In the genomic region with DNA sequence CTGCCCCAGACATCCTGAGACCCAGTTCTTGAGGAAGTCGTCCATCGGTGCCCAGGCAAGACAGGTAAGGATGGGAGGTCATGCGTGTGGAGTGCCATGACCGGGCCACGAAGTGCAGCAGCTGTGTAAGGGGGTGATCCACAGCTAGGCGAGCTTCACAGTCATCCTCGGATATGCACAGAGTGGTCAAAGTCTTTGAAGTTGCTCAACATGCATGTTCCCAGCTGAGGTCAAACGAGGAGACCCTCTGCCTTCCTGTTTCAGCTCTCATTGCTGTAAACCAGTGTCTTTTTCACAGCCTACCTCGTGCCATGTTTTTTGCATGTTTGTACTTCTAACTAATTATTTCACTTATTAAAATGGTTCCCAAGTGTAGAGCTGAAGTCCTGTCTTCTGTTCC, we compare ENCODE assay signal across 25 cellular contexts.
DNase-seq lines count a peak whose midpoint lies in the region; ATAC-seq and TF ChIP-seq lines count a peak whose summit lies in the region.
"Had no signal": no experiment of that assay in that cellular context is flagged by ENCODE, and none has a peak within 500 bp of the region (broad histone marks: within the 10 kb centered on the region; RNA-seq: fewer than 3 reads in every experiment).

No MANE protein-coding gene starts in this region.

- H3K36me3 ChIP-seq in BLaER1 treated with 17β-estradiol and CSF1 and Interleukin-3, amounts not matched to agents 10 nM and 100 nM = no peaks in the 10 kb centered on the region
- H3K36me3 ChIP-seq in CD8-positive, alpha-beta memory T cell (ENCODE audit: insufficient read depth, low read length) = no peaks in the 10 kb centered on the region
- H3K36me3 ChIP-seq in PC-9 (ENCODE audit: low read depth) = no peaks in the 10 kb centered on the region
- H3K36me3 ChIP-seq: SJSA1 had no signal

- peak overlapping the region in 2 of 11 experiments; percentile 83 to 84; a peak in 2 of 22 replicates for H3K9ac ChIP-seq in BLaER1 treated with 17β-estradiol and CSF1 and Interleukin-3, amounts not matched to agents 10 nM and 100 nM

- no peak for TF ChIP-seq CTCF in PC-9 (conservative IDR thresholded peaks at IDR 0.05)

- no peaks in the 10 kb centered on the region for H4K20me1 ChIP-seq in BLaER1 treated with 17β-estradiol and CSF1 and Interleukin-3, amounts not matched to agents 10 nM and 100 nM
- H4K20me1 ChIP-seq in PC-9 (ENCODE audit: insufficient read depth) = no peaks in the 10 kb centered on the region

- no peaks in the 10 kb centered on the region for H3K9me2 ChIP-seq in PC-9 (ENCODE audit: insufficient read depth)

- peaks cover 0 to 43% (median 14%) of the 10 kb centered on the region in 11 experiments; a peak in 12 of 22 replicates for H3K9me3 ChIP-seq in BLaER1 treated with 17β-estradiol and CSF1 and Interleukin-3, amounts not matched to agents 10 nM and 100 nM (replicated peaks in 1 of 11)
- no peaks in the 10 kb centered on the region for H3K9me3 ChIP-seq in CD8-positive, alpha-beta memory T cell (ENCODE audit: low read length)
- H3K9me3 ChIP-seq in PC-9 (ENCODE audit: insufficient read depth, low read depth) = no peaks in the 10 kb centered on the region
- H3K9me3 ChIP-seq: A549, SJSA1 had no signal

- peak overlapping the region in 5 of 8 donors; percentile 27 to 87 (median 63) for H3K27ac Mint-ChIP-seq in CD8-positive, alpha-beta memory T cell
- H3K27ac Mint-ChIP-seq in dendritic cell treated with granulocyte-macrophage colony-stimulating factor and Interleukin-4, amounts not matched to agents 40 ng/mL and 50 ng/mL, for 4 days = peak overlapping the region; percentile 48
- peak overlapping the region; percentile 63 for H3K27ac Mint-ChIP-seq in memory B cell

- no peak overlapping the region for H2AFZ ChIP-seq in PC-9

- H3K36me3 Mint-ChIP-seq in CD8-positive, alpha-beta memory T cell = peaks cover 0 to 5% (median 5%) of the 10 kb centered on the region in 3 donors
- no peaks in the 10 kb centered on the region for H3K36me3 Mint-ChIP-seq in dendritic cell treated with granulocyte-macrophage colony-stimulating factor and Interleukin-4, amounts not matched to agents 40 ng/mL and 50 ng/mL, for 4 days (ENCODE audit: low read depth)
- H3K36me3 Mint-ChIP-seq in memory B cell = peaks cover 3% of the 10 kb centered on the region

- H3K4me1 Mint-ChIP-seq in CD8-positive, alpha-beta memory T cell = peaks cover 46 to 51% (median 50%) of the 10 kb centered on the region in 3 donors
- peaks cover 38% of the 10 kb centered on the region for H3K4me1 Mint-ChIP-seq in dendritic cell treated with granulocyte-macrophage colony-stimulating factor and Interleukin-4, amounts not matched to agents 40 ng/mL and 50 ng/mL, for 4 days (ENCODE audit: low read depth)
- peaks cover 13% of the 10 kb centered on the region for H3K4me1 Mint-ChIP-seq in memory B cell

- peaks cover 17% of the 10 kb centered on the region for H3F3A ChIP-seq in PC-9 (ENCODE audit: insufficient read depth, low read depth)

- H3K4me2 ChIP-seq in BLaER1 treated with 17β-estradiol and CSF1 and Interleukin-3, amounts not matched to agents 10 nM and 100 nM = peak overlapping the region in 9 of 11 experiments; percentile 4 to 93 (median 84); a peak in 13 of 22 replicates
- no peak overlapping the region for H3K4me2 ChIP-seq in PC-9
- H3K4me2 ChIP-seq: A549 had no signal

- H3K4me3 Mint-ChIP-seq in CD8-positive, alpha-beta memory T cell = peak overlapping the region in 1 of 7 donors; percentile 28
- no peak overlapping the region for H3K4me3 Mint-ChIP-seq in dendritic cell treated with granulocyte-macrophage colony-stimulating factor and Interleukin-4, amounts not matched to agents 40 ng/mL and 50 ng/mL, for 4 days
- no peak overlapping the region for H3K4me3 Mint-ChIP-seq in memory B cell

- peak overlapping the region in 8 of 11 experiments; percentile 84 to 96 (median 90); a peak in 16 of 22 replicates for H3K27ac ChIP-seq in BLaER1 treated with 17β-estradiol and CSF1 and Interleukin-3, amounts not matched to agents 10 nM and 100 nM
- no peak overlapping the region for H3K27ac ChIP-seq in CD8-positive, alpha-beta memory T cell (ENCODE audit: low read depth, low read length)
- no peak overlapping the region for H3K27ac ChIP-seq in PC-9
- H3K27ac ChIP-seq: A549, C4-2B, SJSA1 had no signal

- intact Hi-C loops in dendritic cell treated with granulocyte-macrophage colony-stimulating factor and Interleukin-4, amounts not matched to agents 40 ng/mL and 50 ng/mL, for 4 days (cut with micrococcal nuclease) = no loop called here
- intact Hi-C loops in PC-9 (cut with micrococcal nuclease; ENCODE audit: unreplicated experiment) = no loop called here

- no peaks in the 10 kb centered on the region for H3K79me2 ChIP-seq in PC-9 (ENCODE audit: low read depth)

- H3K4me3 ChIP-seq in BLaER1 treated with 17β-estradiol and CSF1 and Interleukin-3, amounts not matched to agents 10 nM and 100 nM = no peak overlapping the region; a peak in 1 of 20 replicates
- H3K4me3 ChIP-seq in CD8-positive, alpha-beta memory T cell (ENCODE audit: low read length) = no peak overlapping the region
- H3K4me3 ChIP-seq in PC-9 = no peak overlapping the region
- H3K4me3 ChIP-seq: A549, SJSA1 had no signal

- no TSS peak for BruUV-seq in PC-9 (replicated peaks; lab: Mats Ljungman, UMichigan)

- H3K4me1 ChIP-seq in BLaER1 treated with 17β-estradiol and CSF1 and Interleukin-3, amounts not matched to agents 10 nM and 100 nM = peaks cover 22 to 79% (median 63%) of the 10 kb centered on the region in 10 experiments
- H3K4me1 ChIP-seq in CD8-positive, alpha-beta memory T cell (ENCODE audit: insufficient read depth, low read length) = peaks cover 26% of the 10 kb centered on the region
- peaks cover 18% of the 10 kb centered on the region for H3K4me1 ChIP-seq in PC-9 (replicated peaks; ENCODE audit: insufficient read depth)

- no peak for ATAC-seq in memory B cell (ENCODE audit: low read depth)
- ATAC-seq: A549 had no signal

- peaks cover 0 to 6% (median 0%) of the 10 kb centered on the region in 5 donors for H3K9me3 Mint-ChIP-seq in CD8-positive, alpha-beta memory T cell
- peaks cover 9% of the 10 kb centered on the region for H3K9me3 Mint-ChIP-seq in dendritic cell treated with granulocyte-macrophage colony-stimulating factor and Interleukin-4, amounts not matched to agents 40 ng/mL and 50 ng/mL, for 4 days
- H3K9me3 Mint-ChIP-seq in memory B cell = peaks cover 2% of the 10 kb centered on the region

- POLR2A ChIA-PET in CD8-positive, alpha-beta memory T cell (lab: Charles Lee) = no interaction called here
- POLR2A ChIA-PET in PC-9 (lab: Charles Lee; ENCODE audit: unreplicated experiment) = no interaction called here

- CTCF ChIA-PET in CD8-positive, alpha-beta memory T cell (lab: Charles Lee) = no interaction called here
- CTCF ChIA-PET in PC-9 (lab: Charles Lee) = no interaction called here

- H3K27me3 Mint-ChIP-seq in CD8-positive, alpha-beta memory T cell = peaks cover 0 to 1% of the 10 kb centered on the region in 2 donors
- no peaks in the 10 kb centered on the region for H3K27me3 Mint-ChIP-seq in dendritic cell treated with granulocyte-macrophage colony-stimulating factor and Interleukin-4, amounts not matched to agents 40 ng/mL and 50 ng/mL, for 4 days
- peaks cover 1% of the 10 kb centered on the region for H3K27me3 Mint-ChIP-seq in memory B cell

- H3K27me3 ChIP-seq in BLaER1 treated with 17β-estradiol and CSF1 and Interleukin-3, amounts not matched to agents 10 nM and 100 nM = no peaks in the 10 kb centered on the region
- H3K27me3 ChIP-seq in CD8-positive, alpha-beta memory T cell (ENCODE audit: insufficient read depth, low read length, poor library complexity, severe bottlenecking) = no peaks in the 10 kb centered on the region
- H3K27me3 ChIP-seq in PC-9 (ENCODE audit: insufficient read depth, low read depth) = no peaks in the 10 kb centered on the region
- H3K27me3 ChIP-seq: SJSA1 had no signal

- DNase-seq in CD8-positive, alpha-beta memory T cell = no peak
- DNase-seq in memory B cell (ENCODE audit: low spot score in 2 of 2) (no peak), amygdala (lab: John Stamatoyannopoulos, UW) (no peak), PC-9 (no peak), NCI-H2196 treated with DMSO at 0.1 percent for 48 hours (lab: John Stamatoyannopoulos, UW; ENCODE audit: unreplicated experiment) (no peak), AG08395 (ENCODE audit: low spot score) (no peak)
- DNase-seq: Calu3, DMS153, DND-41, HCEC 1CT, Kasumi-1, NCI-H1105 treated with DMSO at 0.1 percent for 48 hours, NCI-H146, NCI-H1930, NCI-H2107, NCI-H446, NCI-H524 treated with DMSO at 0.1 percent for 48 hours, NCI-H774, Right ventricle myocardium superior, RPMI8226 had no signal

Comparison
In these comparisons a context has a peak if more than half of its experiments do, and no peak if none do; other contexts are left out.
1. H3K27ac ChIP-seq: peak in BLaER1 treated with 17β-estradiol and CSF1 and Interleukin-3, amounts not matched to agents 10 nM and 100 nM (8 of 11); none in CD8-positive, alpha-beta memory T cell (single experiment) and PC-9 (single experiment).
2. Peak in every context shown above with its lines, with median percentiles within 50 percentile points of each other: H3K27ac Mint-ChIP-seq.